In genomic region chr9:69412741-69413150, GRCh38 we compare ENCODE assay signal across 8 cellular contexts.
A peak's percentile ranks its signal among the peaks of the same experiment; 100 is the strongest.
DNase-seq lines count a peak whose midpoint lies in the region; ATAC-seq and TF ChIP-seq lines count a peak whose summit lies in the region.
"Had no signal": no experiment of that assay in that cellular context is flagged by ENCODE, and none has a peak within 500 bp of the region (broad histone marks: within the 10 kb centered on the region; RNA-seq: fewer than 3 reads in every experiment).

No MANE protein-coding gene starts in this region.

- DNase-seq in GM13976 (ENCODE audit: low spot score), result peak; percentile 47
- DNase-seq in Panc1 (ENCODE audit: low read depth, low spot score), result no peak
- peak; percentile 58 for DNase-seq in fibroblast of peridontal ligament (ENCODE audit: extremely low read depth)
- peak; percentile 10 for DNase-seq in non-pigmented ciliary epithelial cell (ENCODE audit: low read depth)
- DNase-seq in NCI-H2029 (lab: John Stamatoyannopoulos, UW), result no peak
- DNase-seq: activated B cell treated with CpG ODN at 0.5 μM for 24 hours had no signal

- no TSS peak for BruUV-seq in Panc1 (replicated peaks; lab: Mats Ljungman, UMichigan)

- in situ Hi-C loops in GM13976 (cut with MboI; ENCODE audit: low sequenced_read_pairs, unreplicated experiment), result loop anchor here (25.0 kb wide), 1 partner anchor 500 kb away; no protein-coding TSS in a partner anchor
- in situ Hi-C loops in Panc1 (cut with HindIII; ENCODE audit: low pct_unique_long_range_greater_than_20kb, low sequenced_read_pairs), result no loop called here

- no peaks in the 10 kb centered on the region for H3K27me3 ChIP-seq in Panc1 (ENCODE audit: control insufficient read depth, insufficient read depth, low read length)

- intact Hi-C loops in Panc1 (cut with micrococcal nuclease; ENCODE audit: unreplicated experiment), result no loop called here

- peak overlapping the region in 1 of 2 experiments; percentile 33; a peak in 2 of 4 replicates for H3K4me3 ChIP-seq in Panc1 (ENCODE audit: low read depth in 2 of 2, low read length in 2 of 2)

- no peaks in the 10 kb centered on the region for H3K36me3 ChIP-seq in Panc1 (ENCODE audit: control insufficient read depth, insufficient read depth, low read length)

- no peak overlapping the region for H3K27ac ChIP-seq in Panc1 (ENCODE audit: low read length)

- ATAC-seq in Panc1, result peak; percentile 100
- ATAC-seq in HG02610 (IDR thresholded peaks at IDR 0.05; ENCODE audit: unreplicated experiment), result no peak
- ATAC-seq in HG02938 (IDR thresholded peaks at IDR 0.05; ENCODE audit: unreplicated experiment), result no peak

- H3K4me1 ChIP-seq in Panc1 (ENCODE audit: control insufficient read depth, insufficient read depth, low read length), result no peaks in the 10 kb centered on the region

- TF ChIP-seq CTCF in GM13976 (IDR thresholded peaks at IDR 0.05; ENCODE audit: borderline replicate concordance, control extremely low read depth, extremely low read depth, insufficient read depth, missing control alignments) (no peak), Panc1 (IDR thresholded peaks at IDR 0.05) (peak; percentile 82)

- no peaks in the 10 kb centered on the region for H3K9me3 ChIP-seq in Panc1 (ENCODE audit: control insufficient read depth, insufficient read depth, low read depth, low read length)

- POLR2A ChIA-PET in Panc1 (lab: Charles Lee), result no interaction called here

- CTCF ChIA-PET in Panc1 (lab: Charles Lee), result no interaction called here

Comparison
In these comparisons a context has a peak if more than half of its experiments do, and no peak if none do; other contexts are left out.
1. DNase-seq: peak in GM13976 (single experiment), fibroblast of peridontal ligament (single experiment) and non-pigmented ciliary epithelial cell (single experiment); none in Panc1 (single experiment) and NCI-H2029 (single experiment).